In genomic region chr19:35249146-35249847, GRCh38 we compare ENCODE assay signal across 8 cellular contexts. TPM values are rescaled to one million over a fixed set of nuclear protein-coding genes. Genes with fewer than 3 reads are reported as not detected.
A peak's percentile ranks its signal among the peaks of the same experiment; 100 is the strongest.
DNase-seq lines count a peak whose midpoint lies in the region; ATAC-seq and TF ChIP-seq lines count a peak whose summit lies in the region.

No MANE protein-coding gene starts in this region.

- 4 to 5% methylated on average over 32 to 39 of the region's 39 CpGs for WGBS in tibial nerve, 2 donors

- peaks cover 4% of the 10 kb centered on the region for H3K27me3 Mint-ChIP-seq in stimulated activated naive CD8-positive, alpha-beta T cell treated with anti-CD3 and anti-CD28 coated beads, Interleukin-15, Interleukin-2, amounts not matched to agents 100 ng/mL and 50 ng/mL, for 24 hours
- H3K27me3 Mint-ChIP-seq in activated CD8-positive, alpha-beta T cell treated with anti-CD3 and anti-CD28 coated beads, Interleukin-2, amount 10 ng/mL, durations not matched to agents 7 days and 5 days (ENCODE audit: low read depth): peaks cover 13% of the 10 kb centered on the region
- H3K27me3 Mint-ChIP-seq in HFFc6 (ENCODE audit: insufficient read depth): peaks cover 36% of the 10 kb centered on the region

- TF ChIP-seq EP300 in tibial nerve (IDR thresholded peaks at IDR 0.05): no peak

- peaks cover 11% of the 10 kb centered on the region for H3K36me3 Mint-ChIP-seq in stimulated activated naive CD8-positive, alpha-beta T cell treated with anti-CD3 and anti-CD28 coated beads, Interleukin-15, Interleukin-2, amounts not matched to agents 100 ng/mL and 50 ng/mL, for 24 hours (ENCODE audit: low read depth)
- peaks cover 23% of the 10 kb centered on the region for H3K36me3 Mint-ChIP-seq in activated CD8-positive, alpha-beta T cell treated with anti-CD3 and anti-CD28 coated beads, Interleukin-2, amount 10 ng/mL, durations not matched to agents 7 days and 5 days (ENCODE audit: low read depth)
- peaks cover 5% of the 10 kb centered on the region; the same call in 1 of the 2 replicates for H3K36me3 Mint-ChIP-seq in HFFc6 (ENCODE audit: low read depth)

- TF ChIP-seq POLR2A in tibial nerve (IDR thresholded peaks at IDR 0.05): no peak

- peaks cover 33% of the 10 kb centered on the region for H3K4me1 Mint-ChIP-seq in stimulated activated naive CD8-positive, alpha-beta T cell treated with anti-CD3 and anti-CD28 coated beads, Interleukin-15, Interleukin-2, amounts not matched to agents 100 ng/mL and 50 ng/mL, for 24 hours (ENCODE audit: low read depth)
- H3K4me1 Mint-ChIP-seq in activated CD8-positive, alpha-beta T cell treated with anti-CD3 and anti-CD28 coated beads, Interleukin-2, amount 10 ng/mL, durations not matched to agents 7 days and 5 days (ENCODE audit: low read depth): peaks cover 34% of the 10 kb centered on the region
- no peaks in the 10 kb centered on the region for H3K4me1 Mint-ChIP-seq in HFFc6 (ENCODE audit: low read depth)

- POLR2A ChIA-PET in activated CD8-positive, alpha-beta T cell treated with anti-CD3 and anti-CD28 coated beads, Interleukin-2, amount 10 ng/mL, durations not matched to agents 7 days and 5 days (lab: Charles Lee): no interaction called here

- H3K27me3 ChIP-seq in kidney epithelial cell (ENCODE audit: control insufficient read depth, insufficient read depth, low read length): no peaks in the 10 kb centered on the region
- H3K27me3 ChIP-seq in tibial nerve: peaks cover 0 to 44% of the 10 kb centered on the region in 2 donors

- TF ChIP-seq CTCF in kidney epithelial cell (IDR thresholded peaks at IDR 0.05; ENCODE audit: insufficient read depth, low read length, poor library complexity, severe bottlenecking) (no peak), tibial nerve (IDR thresholded peaks at IDR 0.05) (no peak), HFFc6 (IDR thresholded peaks at IDR 0.05) (no peak)

- peak overlapping the region; percentile 86 for H3K4me3 Mint-ChIP-seq in stimulated activated naive CD8-positive, alpha-beta T cell treated with anti-CD3 and anti-CD28 coated beads, Interleukin-15, Interleukin-2, amounts not matched to agents 100 ng/mL and 50 ng/mL, for 24 hours
- H3K4me3 Mint-ChIP-seq in activated CD8-positive, alpha-beta T cell treated with anti-CD3 and anti-CD28 coated beads, Interleukin-2, amount 10 ng/mL, durations not matched to agents 7 days and 5 days: peak overlapping the region; percentile 91
- H3K4me3 Mint-ChIP-seq in HFFc6: no peak overlapping the region

- H3K4me3 ChIP-seq in kidney epithelial cell (ENCODE audit: low read depth, low read length) (peak overlapping the region; percentile 89), tibial nerve (peak overlapping the region; percentile 29 to 62 (median 45))

- H3K27ac ChIP-seq in tibial nerve: peak overlapping the region in 3 of 4 donors; percentile 17 to 88 (median 62)

- no peak for DNase-seq in stimulated activated naive CD8-positive, alpha-beta T cell treated with anti-CD3 and anti-CD28 coated beads, Interleukin-15, Interleukin-2, amounts not matched to agents 100 U/mL and 50 U/mL, for 24 hours
- no peak for DNase-seq in activated CD8-positive, alpha-beta T cell treated with anti-CD3 and anti-CD28 coated beads, Interleukin-2, amount 10 ng/mL, durations not matched to agents 7 days and 5 days
- no peak for DNase-seq in kidney epithelial cell (ENCODE audit: low read depth)
- no peak for DNase-seq in tibial nerve (ENCODE audit: low spot score in 2 of 2)
- DNase-seq in NCI-H446 treated with DMSO at 0.1 percent for 48 hours (lab: John Stamatoyannopoulos, UW): no peak
- DNase-seq in HFFc6: no peak

- no peak for ATAC-seq in stimulated activated naive CD8-positive, alpha-beta T cell treated with anti-CD3 and anti-CD28 coated beads, Interleukin-15, Interleukin-2, amounts not matched to agents 100 U/mL and 50 U/mL, for 24 hours
- ATAC-seq in activated CD8-positive, alpha-beta T cell treated with anti-CD3 and anti-CD28 coated beads, Interleukin-2, amount 10 ng/mL, durations not matched to agents 7 days and 5 days: no peak
- ATAC-seq in HG03108 (IDR thresholded peaks at IDR 0.05; ENCODE audit: unreplicated experiment): no peak

- peaks cover 4% of the 10 kb centered on the region for H3K9me3 Mint-ChIP-seq in stimulated activated naive CD8-positive, alpha-beta T cell treated with anti-CD3 and anti-CD28 coated beads, Interleukin-15, Interleukin-2, amounts not matched to agents 100 ng/mL and 50 ng/mL, for 24 hours
- H3K9me3 Mint-ChIP-seq in activated CD8-positive, alpha-beta T cell treated with anti-CD3 and anti-CD28 coated beads, Interleukin-2, amount 10 ng/mL, durations not matched to agents 7 days and 5 days (ENCODE audit: insufficient read depth): peaks cover 7% of the 10 kb centered on the region
- peaks cover 6% of the 10 kb centered on the region; the same call in 1 of the 2 replicates for H3K9me3 Mint-ChIP-seq in HFFc6

- H3K36me3 ChIP-seq in kidney epithelial cell (ENCODE audit: control insufficient read depth, insufficient read depth, low read length) (no peaks in the 10 kb centered on the region), tibial nerve (no peaks in the 10 kb centered on the region)

- peaks cover 0 to 23% (median 0%) of the 10 kb centered on the region in 4 donors for H3K4me1 ChIP-seq in tibial nerve

- CTCF ChIA-PET in activated CD8-positive, alpha-beta T cell treated with anti-CD3 and anti-CD28 coated beads, Interleukin-2, amount 10 ng/mL, durations not matched to agents 7 days and 5 days (lab: Charles Lee): no interaction called here

- peaks cover 0 to 19% (median 0%) of the 10 kb centered on the region in 4 donors for H3K9me3 ChIP-seq in tibial nerve

- H3K27ac Mint-ChIP-seq in stimulated activated naive CD8-positive, alpha-beta T cell treated with anti-CD3 and anti-CD28 coated beads, Interleukin-15, Interleukin-2, amounts not matched to agents 100 ng/mL and 50 ng/mL, for 24 hours: peak overlapping the region; percentile 86
- peak overlapping the region; percentile 96 for H3K27ac Mint-ChIP-seq in activated CD8-positive, alpha-beta T cell treated with anti-CD3 and anti-CD28 coated beads, Interleukin-2, amount 10 ng/mL, durations not matched to agents 7 days and 5 days
- no peak overlapping the region for H3K27ac Mint-ChIP-seq in HFFc6

RNA-seq across cellular contexts. Expression of gene LSR, which starts 0.5 kb away (rescaled TPM):
- total RNA-seq in activated CD8-positive, alpha-beta T cell treated with anti-CD3 and anti-CD28 coated beads, Interleukin-2, amount 10 ng/mL, durations not matched to agents 7 days and 5 days: 10 to 100 TPM; 25.5 to 25.9 TPM
- total RNA-seq in kidney epithelial cell (147 and 247 TPM in 2 replicates), tibial nerve (10 to 100 TPM in 2 of 4 donors, 1 to 10 TPM in 2; 3.1 to 34.9 (median 19.1) TPM)
- total RNA-seq in HFFc6 (2021; fragmentation: NEBNext Ultra II Directional; extraction: Animal tissue kit (Norgen Biotek cat#: 25700)): 1 to 10 TPM; 1.7 to 3.3 (median 2.3) TPM

RNA-seq across cellular contexts. Expression of gene USF2, which starts 19.5 kb away (rescaled TPM):
- 100 to 1,000 TPM; 125 to 138 TPM for total RNA-seq in activated CD8-positive, alpha-beta T cell treated with anti-CD3 and anti-CD28 coated beads, Interleukin-2, amount 10 ng/mL, durations not matched to agents 7 days and 5 days
- total RNA-seq in kidney epithelial cell: 95.1 and 96.5 TPM in 2 replicates
- 100 to 1,000 TPM in 3 of 4 donors, 10 to 100 TPM in 1; 98.5 to 172 (median 128) TPM for total RNA-seq in tibial nerve
- 10 to 100 TPM; 66.0 to 78.1 (median 71.4) TPM for total RNA-seq in HFFc6 (2021; fragmentation: NEBNext Ultra II Directional; extraction: Animal tissue kit (Norgen Biotek cat#: 25700))

RNA-seq across cellular contexts. Expression of gene FAM187B, which starts 20.8 kb away (rescaled TPM):
- not detected for total RNA-seq in activated CD8-positive, alpha-beta T cell treated with anti-CD3 and anti-CD28 coated beads, Interleukin-2, amount 10 ng/mL, durations not matched to agents 7 days and 5 days
- total RNA-seq in kidney epithelial cell: not detected in 2 replicates
- total RNA-seq in tibial nerve: not detected
- not detected for total RNA-seq in HFFc6 (2021; fragmentation: NEBNext Ultra II Directional; extraction: Animal tissue kit (Norgen Biotek cat#: 25700))

RNA-seq across cellular contexts. Expression of gene HAMP, which starts 33.0 kb away (rescaled TPM):
- total RNA-seq in activated CD8-positive, alpha-beta T cell treated with anti-CD3 and anti-CD28 coated beads, Interleukin-2, amount 10 ng/mL, durations not matched to agents 7 days and 5 days: under 1 TPM; 0.50 to 0.63 TPM
- total RNA-seq in kidney epithelial cell (not detected in 2 replicates), tibial nerve (1 to 10 TPM in 1 of 4 donors, not detected in 3; 2.9 TPM)
- total RNA-seq in HFFc6 (2021; fragmentation: NEBNext Ultra II Directional; extraction: Animal tissue kit (Norgen Biotek cat#: 25700)): not detected

RNA-seq across cellular contexts. Expression of gene MAG, which starts 42.7 kb away (rescaled TPM):
- under 1 TPM in 1 of 2 experiments, not detected in 1; 0.26 TPM for total RNA-seq in activated CD8-positive, alpha-beta T cell treated with anti-CD3 and anti-CD28 coated beads, Interleukin-2, amount 10 ng/mL, durations not matched to agents 7 days and 5 days
- 0.04 TPM in 1 of 2 replicates, not detected in the other for total RNA-seq in kidney epithelial cell
- total RNA-seq in tibial nerve: 10 to 100 TPM; 31.8 to 49.6 (median 38.4) TPM
- not detected for total RNA-seq in HFFc6 (2021; fragmentation: NEBNext Ultra II Directional; extraction: Animal tissue kit (Norgen Biotek cat#: 25700))
